In the genomic region with DNA sequence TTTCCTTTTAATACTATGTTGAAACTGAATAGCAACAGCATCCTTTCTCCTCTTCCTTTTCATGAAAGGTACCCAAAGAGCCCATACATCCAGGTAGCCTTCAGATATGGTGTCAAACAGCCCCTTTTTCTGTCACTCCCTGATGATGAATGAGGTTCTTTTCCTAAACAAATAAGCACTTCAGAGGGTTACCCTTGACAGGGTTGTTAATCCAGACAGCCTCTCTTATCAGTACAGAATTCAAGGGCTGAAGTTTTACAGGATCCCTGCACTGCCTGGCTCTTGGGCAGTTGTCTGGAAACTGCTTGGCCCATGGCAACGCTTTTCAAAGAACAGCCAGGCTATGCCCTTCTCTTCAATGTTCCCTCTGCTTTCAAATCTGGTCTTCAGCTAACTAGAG, we compare ENCODE assay signal across 21 cellular contexts.
"Had no signal": no experiment of that assay in that cellular context is flagged by ENCODE, and none has a peak within 500 bp of the region (broad histone marks: within the 10 kb centered on the region; RNA-seq: fewer than 3 reads in every experiment).

No MANE protein-coding gene starts in this region.

- H3K4me1 Mint-ChIP-seq: activated naive CD4-positive, alpha-beta T cell treated with anti-CD3 and anti-CD28 coated beads, Interleukin-2, amount 10 ng/mL, durations not matched to agents 7 days and 5 days; activated naive CD8-positive, alpha-beta T cell treated with anti-CD3 and anti-CD28 coated beads, Interleukin-2, amount 50 U/mL, for 24 hours; memory B cell; natural killer cell; stimulated activated memory B cell treated with anti-CD40 and anti-IgM and Interleukin-4, amounts not matched to agents 10 μg/mL and 1 μg/mL and 100 μg/mL, for 72 hours had no signal

- H3K4me1 ChIP-seq: ascending aorta, breast epithelium, gastrocnemius medialis, spleen, upper lobe of left lung had no signal

- H3K27me3 Mint-ChIP-seq: activated naive CD4-positive, alpha-beta T cell treated with anti-CD3 and anti-CD28 coated beads, Interleukin-2, amount 10 ng/mL, durations not matched to agents 7 days and 5 days; activated naive CD8-positive, alpha-beta T cell treated with anti-CD3 and anti-CD28 coated beads, Interleukin-2, amount 50 U/mL, for 24 hours had no signal

- DNase-seq: activated CD4-positive, alpha-beta T cell treated with anti-CD3 and anti-CD28 coated beads, Interleukin-2, amount 50 U/mL, for 1 hour; activated CD4-positive, CD25-positive, alpha-beta regulatory T cell treated with anti-CD3 and anti-CD28 coated beads, Interleukin-2, amount 50 U/mL, for 72 hours; activated CD8-positive, alpha-beta memory T cell treated with anti-CD3 and anti-CD28 coated beads, Interleukin-2, amount 50 U/mL, for 4 hours; activated effector memory CD4-positive, alpha-beta T cell treated with Interleukin-2 at 50 U/mL for 16 hours; activated naive CD4-positive, alpha-beta T cell treated with anti-CD3 and anti-CD28 coated beads, Interleukin-2, amount 10 ng/mL, durations not matched to agents 7 days and 5 days; activated naive CD8-positive, alpha-beta T cell treated with anti-CD3 and anti-CD28 coated beads, Interleukin-2, amount 50 U/mL, for 24 hours; activated T-cell treated with anti-CD3 and anti-CD28 coated beads, Interleukin-2, amount 50 U/mL, for 48 hours; cerebellar nuclear complex; cortex of kidney; gastrocnemius medialis; left ventricle myocardium superior; natural killer cell; spleen; stimulated activated CD4-positive, alpha-beta T cell treated with anti-CD3 and anti-CD28 coated beads, Interleukin-4, amount 100 ng/mL, for 4 hours; upper lobe of left lung had no signal

- H3K36me3 Mint-ChIP-seq: activated naive CD4-positive, alpha-beta T cell treated with anti-CD3 and anti-CD28 coated beads, Interleukin-2, amount 10 ng/mL, durations not matched to agents 7 days and 5 days; memory B cell; natural killer cell; stimulated activated memory B cell treated with anti-CD40 and anti-IgM and Interleukin-4, amounts not matched to agents 10 μg/mL and 1 μg/mL and 100 μg/mL, for 72 hours had no signal

- H3K27ac Mint-ChIP-seq: activated naive CD4-positive, alpha-beta T cell treated with anti-CD3 and anti-CD28 coated beads, Interleukin-2, amount 10 ng/mL, durations not matched to agents 7 days and 5 days; activated naive CD8-positive, alpha-beta T cell treated with anti-CD3 and anti-CD28 coated beads, Interleukin-2, amount 50 U/mL, for 24 hours; memory B cell; natural killer cell; stimulated activated memory B cell treated with anti-CD40 and anti-IgM and Interleukin-4, amounts not matched to agents 10 μg/mL and 1 μg/mL and 100 μg/mL, for 72 hours had no signal

- H3K27me3 ChIP-seq: ascending aorta, upper lobe of left lung had no signal

- H3K4me3 Mint-ChIP-seq: activated naive CD4-positive, alpha-beta T cell treated with anti-CD3 and anti-CD28 coated beads, Interleukin-2, amount 10 ng/mL, durations not matched to agents 7 days and 5 days; activated naive CD8-positive, alpha-beta T cell treated with anti-CD3 and anti-CD28 coated beads, Interleukin-2, amount 50 U/mL, for 24 hours; memory B cell; natural killer cell; stimulated activated memory B cell treated with anti-CD40 and anti-IgM and Interleukin-4, amounts not matched to agents 10 μg/mL and 1 μg/mL and 100 μg/mL, for 72 hours had no signal

- H3K27ac ChIP-seq: ascending aorta, breast epithelium, gastrocnemius medialis, spleen, thoracic aorta, upper lobe of left lung, VCaP had no signal

- ATAC-seq: activated naive CD8-positive, alpha-beta T cell treated with anti-CD3 and anti-CD28 coated beads, Interleukin-2, amount 50 U/mL, for 24 hours; gastrocnemius medialis; left ventricle myocardium superior; natural killer cell; stimulated activated memory B cell treated with anti-CD40 and anti-IgM and Interleukin-4, amounts not matched to agents 10 μg/mL and 1 μg/mL and 100 μg/mL, for 72 hours had no signal

- H3K9me3 Mint-ChIP-seq: activated naive CD4-positive, alpha-beta T cell treated with anti-CD3 and anti-CD28 coated beads, Interleukin-2, amount 10 ng/mL, durations not matched to agents 7 days and 5 days; activated naive CD8-positive, alpha-beta T cell treated with anti-CD3 and anti-CD28 coated beads, Interleukin-2, amount 50 U/mL, for 24 hours; memory B cell; stimulated activated memory B cell treated with anti-CD40 and anti-IgM and Interleukin-4, amounts not matched to agents 10 μg/mL and 1 μg/mL and 100 μg/mL, for 72 hours had no signal

- H3K9me3 ChIP-seq: ascending aorta, breast epithelium, gastrocnemius medialis, spleen, thoracic aorta, upper lobe of left lung had no signal

- H3K4me3 ChIP-seq: ascending aorta, breast epithelium, gastrocnemius medialis, spleen, thoracic aorta, upper lobe of left lung had no signal

- H3K36me3 ChIP-seq: ascending aorta, breast epithelium, gastrocnemius medialis, spleen, thoracic aorta, upper lobe of left lung had no signal
